Comparison of ENCODE assay signal across 20 cellular contexts in the genomic region with DNA sequence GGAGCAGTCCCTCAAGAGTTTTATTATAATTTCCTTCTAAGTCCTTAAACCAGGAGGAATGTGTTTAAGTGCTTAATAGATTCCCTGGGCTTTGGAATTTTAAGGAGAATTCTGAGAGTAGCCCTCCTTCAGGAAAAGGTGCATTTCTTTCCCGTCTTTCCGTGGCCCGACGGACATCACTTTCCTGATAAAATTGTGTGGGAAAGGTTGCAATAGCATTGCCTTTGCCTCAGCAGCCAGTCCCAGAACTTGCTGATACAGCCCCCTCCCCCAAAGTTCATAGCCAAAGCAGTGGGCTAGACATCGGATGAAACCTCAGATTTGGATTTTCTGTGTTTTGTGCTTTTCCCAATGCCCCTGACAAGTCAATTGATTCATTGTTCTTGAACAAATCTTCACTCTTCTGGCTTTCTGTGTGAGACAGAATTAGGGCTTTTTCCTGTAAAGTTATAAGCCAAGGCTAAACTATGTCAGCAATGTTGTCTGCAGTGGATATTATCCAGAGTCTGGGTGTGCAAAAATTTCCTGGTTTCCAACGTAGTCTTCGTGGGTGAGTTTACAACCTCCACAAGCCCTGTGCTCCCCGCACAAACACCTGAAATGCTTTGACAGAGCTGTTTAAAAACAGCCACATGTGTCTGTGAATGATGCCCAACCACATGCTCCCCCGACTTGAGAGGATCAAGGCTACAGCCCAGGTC. TPM values are rescaled to one million over a fixed set of nuclear protein-coding genes. Genes with fewer than 3 reads are reported as not detected.
DNase-seq lines count a peak whose midpoint lies in the region; ATAC-seq and TF ChIP-seq lines count a peak whose summit lies in the region.
"Had no signal": no experiment of that assay in that cellular context is flagged by ENCODE, and none has a peak within 500 bp of the region (broad histone marks: within the 10 kb centered on the region; RNA-seq: fewer than 3 reads in every experiment).

No MANE protein-coding gene starts in this region.

- TF ChIP-seq POLR2A in gastroesophageal sphincter (IDR thresholded peaks at IDR 0.05), result no peak
- TF ChIP-seq POLR2A in uterus (IDR thresholded peaks at IDR 0.05), result no peak

- H3K27me3 ChIP-seq in gastroesophageal sphincter (peaks cover 21% of the 10 kb centered on the region), uterus (no peaks in the 10 kb centered on the region)

- intact Hi-C loops in uterus (cut with DNase I; ENCODE audit: low total_unique reads), result loop anchor here (10.0 kb wide), 1 partner anchor 65 kb away; no protein-coding TSS in a partner anchor

- H3K4me1 ChIP-seq in gastroesophageal sphincter (peaks cover 0 to 41% (median 5%) of the 10 kb centered on the region in 3 donors), uterus (no peaks in the 10 kb centered on the region)
- H3K4me1 ChIP-seq: parathyroid adenoma had no signal

- H3K9me3 ChIP-seq in gastroesophageal sphincter (no peaks in the 10 kb centered on the region), uterus (no peaks in the 10 kb centered on the region)

- H3K4me3 ChIP-seq in gastroesophageal sphincter (peak overlapping the region in 1 of 2 donors; percentile 83), uterus (peak overlapping the region; percentile 42 to 62)
- H3K4me3 ChIP-seq: lung had no signal

- POLR2A ChIA-PET in WTC11 (lab: Charles Lee), result interaction anchor here (0.7 kb wide), 1 partner anchor 287 kb away, joined by 3 read pairs; no protein-coding TSS in a partner anchor

- TF ChIP-seq CTCF in WTC11 (IDR thresholded peaks at IDR 0.05) (no peak), gastroesophageal sphincter (IDR thresholded peaks at IDR 0.05) (no peak), osteocyte (IDR thresholded peaks at IDR 0.05) (no peak), uterus (IDR thresholded peaks at IDR 0.05) (no peak)

- H3K27ac ChIP-seq in gastroesophageal sphincter, result peak overlapping the region in 3 of 4 donors; percentile 56 to 81 (median 75)
- H3K27ac ChIP-seq in uterus, result peak overlapping the region; percentile 78 to 85
- H3K27ac ChIP-seq: parathyroid adenoma had no signal

- no peak for ATAC-seq in WTC11
- ATAC-seq in gastroesophageal sphincter, result peak; percentile 31
- no peak for ATAC-seq in GM18858 (IDR thresholded peaks at IDR 0.05; ENCODE audit: unreplicated experiment)

- CTCF ChIA-PET in WTC11 (lab: Charles Lee), result interaction anchor here (0.6 kb wide), 1 partner anchor 9 kb away, joined by 3 read pairs; no protein-coding TSS in a partner anchor

- peak overlapping the region; percentile 68 for H3K4me3 Mint-ChIP-seq in WTC11
- H3K4me3 Mint-ChIP-seq in osteocyte (ENCODE audit: unreplicated experiment), result peak overlapping the region; percentile 47
- H3K4me3 Mint-ChIP-seq in activated T-cell treated with anti-CD3 and anti-CD28 coated beads, Interleukin-2, amount 50 U/mL, for 24 hours, result no peak overlapping the region
- H3K4me3 Mint-ChIP-seq: activated CD4-positive, alpha-beta T cell treated with anti-CD3 and anti-CD28 coated beads, Interleukin-2, amount 10 ng/mL, durations not matched to agents 24 days and 14 days; immature natural killer cell had no signal

- 51 to 65% methylated on average over 5 to 8 of the region's 9 CpGs for WGBS in gastroesophageal sphincter (ENCODE audit: low coverage in 1 of 2), 2 donors

- H3K27me3 Mint-ChIP-seq in WTC11 (ENCODE audit: low read depth) (peaks cover 54% of the 10 kb centered on the region), osteocyte (ENCODE audit: unreplicated experiment) (peaks cover 50% of the 10 kb centered on the region)
- H3K27me3 Mint-ChIP-seq in activated T-cell treated with anti-CD3 and anti-CD28 coated beads, Interleukin-2, amount 50 U/mL, for 24 hours, result peaks cover 68% of the 10 kb centered on the region

- no peaks in the 10 kb centered on the region for H3K36me3 Mint-ChIP-seq in WTC11
- H3K36me3 Mint-ChIP-seq in osteocyte (ENCODE audit: unreplicated experiment), result peaks cover 3% of the 10 kb centered on the region
- H3K36me3 Mint-ChIP-seq in activated T-cell treated with anti-CD3 and anti-CD28 coated beads, Interleukin-2, amount 50 U/mL, for 24 hours (ENCODE audit: low read depth), result no peaks in the 10 kb centered on the region

- H3K27ac Mint-ChIP-seq in WTC11 (no peak overlapping the region), osteocyte (ENCODE audit: unreplicated experiment) (no peak overlapping the region)
- no peak overlapping the region for H3K27ac Mint-ChIP-seq in activated T-cell treated with anti-CD3 and anti-CD28 coated beads, Interleukin-2, amount 50 U/mL, for 24 hours
- H3K27ac Mint-ChIP-seq: activated CD4-positive, alpha-beta T cell treated with anti-CD3 and anti-CD28 coated beads, Interleukin-2, amount 10 ng/mL, durations not matched to agents 24 days and 14 days; immature natural killer cell had no signal

- TF ChIP-seq EP300 in gastroesophageal sphincter (IDR thresholded peaks at IDR 0.05), result no peak

- H3K36me3 ChIP-seq in gastroesophageal sphincter (no peaks in the 10 kb centered on the region), uterus (no peaks in the 10 kb centered on the region)

- peaks cover 54% of the 10 kb centered on the region for H3K4me1 Mint-ChIP-seq in WTC11
- peaks cover 34% of the 10 kb centered on the region for H3K4me1 Mint-ChIP-seq in osteocyte (ENCODE audit: unreplicated experiment)
- no peaks in the 10 kb centered on the region for H3K4me1 Mint-ChIP-seq in activated T-cell treated with anti-CD3 and anti-CD28 coated beads, Interleukin-2, amount 50 U/mL, for 24 hours (ENCODE audit: low read depth)
- H3K4me1 Mint-ChIP-seq: activated CD4-positive, alpha-beta T cell treated with anti-CD3 and anti-CD28 coated beads, Interleukin-2, amount 10 ng/mL, durations not matched to agents 24 days and 14 days had no signal

- H3K9me3 Mint-ChIP-seq in WTC11 (peaks cover 4% of the 10 kb centered on the region; the same call in 1 of the 2 replicates), osteocyte (ENCODE audit: unreplicated experiment) (no peaks in the 10 kb centered on the region)
- no peaks in the 10 kb centered on the region for H3K9me3 Mint-ChIP-seq in activated T-cell treated with anti-CD3 and anti-CD28 coated beads, Interleukin-2, amount 50 U/mL, for 24 hours
- H3K9me3 Mint-ChIP-seq: activated CD4-positive, alpha-beta T cell treated with anti-CD3 and anti-CD28 coated beads, Interleukin-2, amount 10 ng/mL, durations not matched to agents 24 days and 14 days had no signal

- no peak for DNase-seq in WTC11 (ENCODE audit: low spot score)
- DNase-seq in osteocyte (ENCODE audit: extremely low spot score, unreplicated experiment), result peak; percentile 54
- DNase-seq in uterus, result no peak
- no peak for DNase-seq in activated T-cell treated with anti-CD3 and anti-CD28 coated beads, Interleukin-2, amount 50 U/mL, for 24 hours
- no peak for DNase-seq in medulla oblongata (ENCODE audit: extremely low spot score)
- DNase-seq: activated CD4-positive, alpha-beta T cell treated with anti-CD3 and anti-CD28 coated beads, Interleukin-2, amount 10 ng/mL, durations not matched to agents 24 days and 14 days; activated CD8-positive, alpha-beta memory T cell treated with anti-CD3 and anti-CD28 coated beads, Interleukin-2, amount 50 U/mL, for 48 hours; activated effector memory CD4-positive, alpha-beta T cell treated with anti-CD3 and anti-CD28 coated beads, Interleukin-2, amount 50 U/mL, for 16 hours; effector CD4-positive, alpha-beta T cell; GOT3; immature natural killer cell; NCI-H1436; NCI-H2171; substantia nigra had no signal

TF ChIP-seq in WTC11, 78 proteins besides CTCF, POLR2A, EP300 and RAD21 (continues in another document):
- TF ChIP-seq ZNF416 (CRISPR knock-in tag; IDR thresholded peaks at IDR 0.05) (no peak), ETV6 (CRISPR knock-in tag; IDR thresholded peaks at IDR 0.05) (no peak), GABPB1 (CRISPR knock-in tag; IDR thresholded peaks at IDR 0.05) (no peak), E2F5 (CRISPR knock-in tag; IDR thresholded peaks at IDR 0.05) (no peak), NFATC4 (CRISPR knock-in tag; IDR thresholded peaks at IDR 0.05) (no peak), KAT7 (CRISPR knock-in tag; IDR thresholded peaks at IDR 0.05; ENCODE audit: borderline replicate concordance) (no peak)
- TF ChIP-seq, protein P1, sequence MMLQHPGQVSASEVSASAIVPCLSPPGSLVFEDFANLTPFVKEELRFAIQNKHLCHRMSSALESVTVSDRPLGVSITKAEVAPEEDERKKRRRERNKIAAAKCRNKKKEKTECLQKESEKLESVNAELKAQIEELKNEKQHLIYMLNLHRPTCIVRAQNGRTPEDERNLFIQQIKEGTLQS (CRISPR knock-in tag; conservative IDR thresholded peaks at IDR 0.05), result no peak

RNA-seq across cellular contexts. Expression of gene SMOC2, which starts 1.0 kb away (rescaled TPM):
- total RNA-seq in WTC11 (2021) (3.3 to 3.9 TPM (median 3.6 TPM) in 3 replicates), gastroesophageal sphincter (100 to 1,000 TPM in 3 of 4 donors, 10 to 100 TPM in 1; 45.8 to 382 (median 160) TPM), osteocyte (11.5 and 11.6 TPM in 2 replicates), uterus (100 to 1,000 TPM in 3 of 4 donors, 10 to 100 TPM in 1; 98.2 to 139 (median 121) TPM)
- total RNA-seq: activated CD4-positive, alpha-beta T cell treated with anti-CD3 and anti-CD28 coated beads, Interleukin-2, amount 10 ng/mL, durations not matched to agents 24 days and 14 days; Daoy; myocyte had no signal
